In the genomic region with DNA sequence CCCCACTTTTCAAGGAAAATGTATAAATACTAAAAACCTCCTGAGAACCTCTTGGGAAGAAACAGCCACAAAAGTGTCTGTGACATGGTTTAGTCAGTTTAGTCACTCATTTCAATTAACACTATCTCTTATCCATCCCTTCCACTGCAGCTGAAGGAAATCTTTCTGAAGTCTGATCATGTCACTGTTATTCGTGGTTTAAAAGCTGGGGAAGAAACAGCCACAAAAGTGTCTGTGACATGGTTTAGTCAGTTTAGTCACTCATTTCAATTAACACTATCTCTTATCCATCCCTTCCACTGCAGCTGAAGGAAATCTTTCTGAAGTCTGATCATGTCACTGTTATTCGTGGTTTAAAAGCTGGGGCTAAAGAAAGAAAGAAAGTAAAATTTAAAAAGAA, we compare ENCODE assay signal across 6 cellular contexts. TPM values are rescaled to one million over a fixed set of nuclear protein-coding genes. Genes with fewer than 3 reads are reported as not detected.
DNase-seq lines count a peak whose midpoint lies in the region; ATAC-seq and TF ChIP-seq lines count a peak whose summit lies in the region.
"Not testable (repeated sequence)": the region's sequence is repeated elsewhere in the genome, so short reads cannot be mapped to it uniquely, and the experiment has no call there.

No MANE protein-coding gene starts in this region.

- H3K9me3 Mint-ChIP-seq in WTC11; activated naive CD4-positive, alpha-beta T cell treated with anti-CD3 and anti-CD28 coated beads, Interleukin-2, amount 50 U/mL, for 24 hours; osteocyte (ENCODE audit: unreplicated experiment): not testable (repeated sequence)

- intact Hi-C loops in HCT116 (cut with micrococcal nuclease) = loop anchor here (2.0 to 10.0 kb wide), 3 partner anchors 27 to 161 kb away; a partner anchor contains a TSS
- intact Hi-C loops in esophagus squamous epithelium (cut with DNase I) = not testable (repeated sequence)

- H3K9me3 ChIP-seq in BLaER1; HCT116 (ENCODE audit: control insufficient read depth in 1 of 2, insufficient read depth in 1 of 2, low read depth in 1 of 2, low read length in 2 of 2); esophagus squamous epithelium: not testable (repeated sequence)

- H3K9me2 ChIP-seq in HCT116 (ENCODE audit: insufficient read depth) = not testable (repeated sequence)

- peaks cover 50% of the 10 kb centered on the region for H3K4me1 ChIP-seq in BLaER1
- H3K4me1 ChIP-seq in HCT116 (ENCODE audit: control insufficient read depth in 1 of 2, insufficient read depth in 2 of 2, low read length in 2 of 2) = peaks cover 13 to 40% of the 10 kb centered on the region in 2 experiments; a peak in 3 of 4 replicates
- peaks cover 10 to 56% (median 25%) of the 10 kb centered on the region in 3 donors for H3K4me1 ChIP-seq in esophagus squamous epithelium

- H4K20me1 ChIP-seq in BLaER1 = peaks cover 31% of the 10 kb centered on the region
- peaks cover 14% of the 10 kb centered on the region; the same call in 1 of the 2 replicates for H4K20me1 ChIP-seq in HCT116 (ENCODE audit: insufficient read depth)

- not testable (repeated sequence) for BruUV-seq in HCT116 (replicated peaks; lab: Mats Ljungman, UMichigan)

- H3K27ac ChIP-seq in BLaER1 = peak overlapping the region; percentile 97
- peak overlapping the region; percentile 89 for H3K27ac ChIP-seq in HCT116 (ENCODE audit: low read depth, low read length)
- peak overlapping the region in 3 of 4 donors; percentile 95 to 99 (median 99) for H3K27ac ChIP-seq in esophagus squamous epithelium

- H3K27ac Mint-ChIP-seq in WTC11 (peak overlapping the region; percentile 100; the same call in 1 of the 2 replicates), osteocyte (ENCODE audit: unreplicated experiment) (peak overlapping the region; percentile 99)
- H3K27ac Mint-ChIP-seq in activated naive CD4-positive, alpha-beta T cell treated with anti-CD3 and anti-CD28 coated beads, Interleukin-2, amount 50 U/mL, for 24 hours = peak overlapping the region; percentile 52

- not testable (repeated sequence) for TF ChIP-seq POLR2A in HCT116 (IDR thresholded peaks at IDR 0.05; ENCODE audit: borderline replicate concordance, extremely low read depth, insufficient read depth, insufficient read length); esophagus squamous epithelium (IDR thresholded peaks at IDR 0.05)

- not testable (repeated sequence) for TF ChIP-seq RAD21 in HCT116 (IDR thresholded peaks at IDR 0.05; ENCODE audit: low read depth)

- H3K36me3 ChIP-seq in BLaER1 (peaks cover 13% of the 10 kb centered on the region; the same call in 1 of the 2 replicates), HCT116 (ENCODE audit: control insufficient read depth in 1 of 2, insufficient read depth in 2 of 2, low read length in 2 of 2) (peaks cover 4 to 14% of the 10 kb centered on the region in 2 experiments; a peak in 2 of 4 replicates)
- H3K36me3 ChIP-seq in esophagus squamous epithelium = not testable (repeated sequence)

- RAD21 ChIA-PET in HCT116 (lab: Charles Lee; ENCODE audit: low non-redundant PET in 1 of 2, low total read pairs in 2 of 2, uncharacterized antibody in 2 of 2, unreplicated experiment in 2 of 2) = interaction anchor here in 1 of 2 experiments (1.3 kb wide), 1 partner anchor 46 kb away, joined by 4 read pairs; no protein-coding TSS in a partner anchor

- 58 to 76% methylated on average over 2 of the region's 2 CpGs for WGBS in esophagus squamous epithelium, 2 donors

- not testable (repeated sequence) for DNase-seq in HCT116 (ENCODE audit: low read depth, low spot score); WTC11 (ENCODE audit: low spot score); esophagus squamous epithelium (lab: John Stamatoyannopoulos, UW); osteocyte (ENCODE audit: extremely low spot score, unreplicated experiment)

- TF ChIP-seq CTCF in HCT116 (IDR thresholded peaks at IDR 0.05 in 2 of 3, conservative IDR thresholded peaks at IDR 0.05 in 1 of 3; ENCODE audit: borderline replicate concordance in 1 of 3, insufficient read depth in 1 of 3, low read depth in 2 of 3, low read length in 2 of 3); WTC11 (IDR thresholded peaks at IDR 0.05); esophagus squamous epithelium (IDR thresholded peaks at IDR 0.05); osteocyte (IDR thresholded peaks at IDR 0.05): not testable (repeated sequence)

- H3K4me3 Mint-ChIP-seq in WTC11; activated naive CD4-positive, alpha-beta T cell treated with anti-CD3 and anti-CD28 coated beads, Interleukin-2, amount 50 U/mL, for 24 hours; osteocyte (ENCODE audit: unreplicated experiment): not testable (repeated sequence)

- H3K27me3 ChIP-seq in BLaER1; HCT116 (ENCODE audit: insufficient read depth, low read length); esophagus squamous epithelium: not testable (repeated sequence)

- H3K4me2 ChIP-seq in BLaER1 (peak overlapping the region; percentile 79), HCT116 (ENCODE audit: low read length) (peak overlapping the region; percentile 90)

- not testable (repeated sequence) for ATAC-seq in HCT116, WTC11

- peaks cover 12% of the 10 kb centered on the region for H3K36me3 Mint-ChIP-seq in WTC11
- H3K36me3 Mint-ChIP-seq in activated naive CD4-positive, alpha-beta T cell treated with anti-CD3 and anti-CD28 coated beads, Interleukin-2, amount 50 U/mL, for 24 hours; osteocyte (ENCODE audit: unreplicated experiment): not testable (repeated sequence)

- H3K79me2 ChIP-seq in HCT116 (ENCODE audit: insufficient read depth, low read length) = peaks cover 32% of the 10 kb centered on the region

- not testable (repeated sequence) for H3K4me3 ChIP-seq in BLaER1; HCT116 (replicated peaks in 1 of 2; ENCODE audit: low read depth in 1 of 2, low read length in 2 of 2); esophagus squamous epithelium

- not testable (repeated sequence) for H3K27me3 Mint-ChIP-seq in WTC11 (ENCODE audit: low read depth); activated naive CD4-positive, alpha-beta T cell treated with anti-CD3 and anti-CD28 coated beads, Interleukin-2, amount 50 U/mL, for 24 hours; osteocyte (ENCODE audit: unreplicated experiment)

- CTCF ChIA-PET in HCT116 (lab: Charles Lee) (interaction anchor here (1.4 kb wide), 1 partner anchor 12 kb away, joined by 4 read pairs; no protein-coding TSS in a partner anchor), WTC11 (lab: Charles Lee) (interaction anchor here (2.0 kb wide), 1 partner anchor 46 kb away, joined by 6 read pairs; no protein-coding TSS in a partner anchor)

- H3K9ac ChIP-seq in BLaER1 (peak overlapping the region; percentile 98; the same call in 1 of the 2 replicates), HCT116 (ENCODE audit: low read length) (peak overlapping the region; percentile 99)

- H2AFZ ChIP-seq in HCT116 (ENCODE audit: low read depth, low read length, poor library complexity, severe bottlenecking) = peak overlapping the region; percentile 98

- peaks cover 46% of the 10 kb centered on the region for H3K4me1 Mint-ChIP-seq in WTC11
- peaks cover 32% of the 10 kb centered on the region for H3K4me1 Mint-ChIP-seq in activated naive CD4-positive, alpha-beta T cell treated with anti-CD3 and anti-CD28 coated beads, Interleukin-2, amount 50 U/mL, for 24 hours
- peaks cover 29% of the 10 kb centered on the region for H3K4me1 Mint-ChIP-seq in osteocyte (ENCODE audit: unreplicated experiment)

- POLR2A ChIA-PET in HCT116 (lab: Charles Lee) = interaction anchor here (1.3 to 3.7 kb wide), 6 partner anchors 10 to 802 kb away, joined by 3 to 61 read pairs (median 8); a partner anchor contains a TSS
- POLR2A ChIA-PET in WTC11 (lab: Charles Lee) = not testable (repeated sequence)

RNA-seq across cellular contexts. Expression of a gene that starts 1.8 kb away (rescaled TPM):
- total RNA-seq in HCT116 (2021; ENCODE audit: unreplicated experiment) = 1,171 TPM
- polyA plus RNA-seq in HCT116 (2012) = 682 and 765 TPM in 2 replicates
- total RNA-seq in WTC11 (2021) = 1,102 to 1,197 TPM (median 1,130 TPM) in 3 replicates
- total RNA-seq in esophagus squamous epithelium = 1,000 to 10,000 TPM in 3 of 4 donors, 100 to 1,000 TPM in 1; 531 to 1,461 (median 1,071) TPM
- total RNA-seq in osteocyte = 291 and 292 TPM in 2 replicates

RNA-seq across cellular contexts. Expression of a gene that starts 23.4 kb away (rescaled TPM):
- total RNA-seq in HCT116 (2021; ENCODE audit: unreplicated experiment) (16.2 TPM), WTC11 (2021) (8.4 to 10.1 TPM (median 8.5 TPM) in 3 replicates), esophagus squamous epithelium (1 to 10 TPM; 1.1 to 2.1 (median 1.8) TPM), osteocyte (6.7 and 6.9 TPM in 2 replicates)
- polyA plus RNA-seq in HCT116 (2012) = 6.4 and 8.8 TPM in 2 replicates

RNA-seq across cellular contexts. Expression of a gene that starts 23.6 kb away (rescaled TPM):
- total RNA-seq in HCT116 (2021; ENCODE audit: unreplicated experiment) (3.1 TPM), WTC11 (2021) (1.9 to 3.6 TPM (median 2.1 TPM) in 3 replicates), esophagus squamous epithelium (1 to 10 TPM in 1 of 4 donors, under 1 TPM in 2, not detected in 1; 0.15 to 1.1 (median 0.76) TPM), osteocyte (1.6 and 1.8 TPM in 2 replicates)
- polyA plus RNA-seq in HCT116 (2012) = 4.8 and 5.3 TPM in 2 replicates

RNA-seq across cellular contexts. Expression of a gene that starts 27.1 kb away (rescaled TPM):
- 199 TPM for total RNA-seq in HCT116 (2021; ENCODE audit: unreplicated experiment)
- 261 and 297 TPM in 2 replicates for polyA plus RNA-seq in HCT116 (2012)
- total RNA-seq in WTC11 (2021) = 338 to 380 TPM (median 371 TPM) in 3 replicates
- total RNA-seq in esophagus squamous epithelium = 100 to 1,000 TPM; 122 to 164 (median 146) TPM
- 175 TPM in 2 replicates for total RNA-seq in osteocyte

RNA-seq across cellular contexts. Expression of a gene that starts 32.6 kb away (rescaled TPM):
- total RNA-seq in HCT116 (2021; ENCODE audit: unreplicated experiment) = 5.0 TPM
- polyA plus RNA-seq in HCT116 (2012) = 4.7 and 5.8 TPM in 2 replicates
- 13.1 to 14.2 TPM (median 13.3 TPM) in 3 replicates for total RNA-seq in WTC11 (2021)
- total RNA-seq in esophagus squamous epithelium = 1 to 10 TPM; 4.2 to 8.4 (median 5.9) TPM
- total RNA-seq in osteocyte = 2.7 and 4.1 TPM in 2 replicates
